ENCODE assay signal across 20 cellular contexts in the genomic region with DNA sequence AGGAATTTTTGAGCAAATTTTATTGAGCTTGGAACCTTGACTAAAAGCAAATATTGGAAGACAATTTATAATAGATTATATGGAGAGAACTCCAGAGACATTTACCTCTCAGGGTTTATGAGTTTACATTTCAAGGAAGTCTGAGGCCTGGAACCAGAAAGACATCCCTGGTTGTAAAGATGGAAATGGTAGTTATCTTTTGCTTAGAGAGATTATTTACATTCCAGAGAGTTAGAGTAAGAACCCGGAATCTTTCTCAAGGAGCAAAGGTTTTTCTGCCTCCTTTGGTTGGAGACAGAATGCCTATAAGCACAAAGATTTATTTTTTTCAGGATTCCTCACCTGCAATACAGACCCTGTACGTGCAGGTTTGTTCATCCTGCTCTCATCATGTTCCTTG.
DNase-seq lines count a peak whose midpoint lies in the region; ATAC-seq, FAIRE-seq and TF ChIP-seq lines count a peak whose summit lies in the region.
"Had no signal": no experiment of that assay in that cellular context is flagged by ENCODE, and none has a peak within 500 bp of the region (broad histone marks: within the 10 kb centered on the region; RNA-seq: fewer than 3 reads in every experiment).

No MANE protein-coding gene starts in this region.

- H3K56ac ChIP-seq in IMR-90 (ENCODE audit: extremely low read depth, insufficient read depth, low read length): no peak overlapping the region

- peak; percentile 46 for DNase-seq in IMR-90
- peak; percentile 2 for DNase-seq in astrocyte of the hippocampus (ENCODE audit: low read depth, low spot score)
- DNase-seq in left colon: no peak
- no peak for DNase-seq in stimulated activated CD4-positive, alpha-beta T cell treated with anti-CD3 and anti-CD28 coated beads, Interleukin-2, amount 100 ng/mL, for 48 hours
- no peak for DNase-seq in frontal cortex (ENCODE audit: low spot score in 2 of 2)
- no peak for DNase-seq in GM23338 (ENCODE audit: low spot score)
- DNase-seq: Calu3; CD4-positive, alpha-beta memory T cell; KG1; NCI-H1417; NCI-H187; NCI-H2107; NCI-H2227 treated with DMSO at 0.1 percent for 48 hours; NCI-H524; SK-N-SH had no signal

- H3K27ac ChIP-seq in C4-2B (no peak overlapping the region), IMR-90 (ENCODE audit: insufficient read depth, low read length) (no peak overlapping the region), GM23338 (ENCODE audit: low read depth) (no peak overlapping the region)

- peaks cover 4% of the 10 kb centered on the region; the same call in 1 of the 2 replicates for H3K9me2 ChIP-seq in GM23338 (ENCODE audit: insufficient read depth)
- H3K9me2 ChIP-seq: SK-N-SH had no signal

- WGBS in IMR-90 (ENCODE audit: extremely low coverage in 2 of 2, insufficient read length in 1 of 2), 2 experiments: no CpG with 5 or more reads among the region's 2 CpGs

- 0 out of 2 replicates have a peak overlapping the region, but pooled peaks have one; percentile 52 for H2BK20ac ChIP-seq in IMR-90 (ENCODE audit: low read depth, low read length)

- POLR2A ChIA-PET in IMR-90 (lab: Charles Lee; ENCODE audit: unreplicated experiment): no interaction called here

- H3K9ac ChIP-seq in IMR-90 (ENCODE audit: low read depth, low read length): no peak overlapping the region
- H3K9ac ChIP-seq: SK-N-SH had no signal

- CTCF ChIA-PET in IMR-90 (lab: Yijun Ruan, JAX): no interaction called here

- no peaks in the 10 kb centered on the region for H3K36me3 Mint-ChIP-seq in GM23338 (ENCODE audit: low read depth)
- H3K36me3 Mint-ChIP-seq: CD4-positive, alpha-beta memory T cell had no signal

- no TSS peak for BruUV-seq in IMR-90 (replicated peaks; lab: Mats Ljungman, UMichigan)

- H2AK5ac ChIP-seq in IMR-90 (ENCODE audit: low read depth, low read length): no peak overlapping the region

- dilution Hi-C loops in IMR-90 (cut with HindIII; ENCODE audit: low sequenced_read_pairs, unreplicated experiment): no loop called here

- no peak overlapping the region for H2BK15ac ChIP-seq in IMR-90 (ENCODE audit: low read depth, low read length)

- TF ChIP-seq CTCF in C4-2B (conservative IDR thresholded peaks at IDR 0.05): 0 out of 2 replicates have a peak, but pooled peaks have one; percentile 2
- no peak for TF ChIP-seq CTCF in IMR-90 (conservative IDR thresholded peaks at IDR 0.05; ENCODE audit: low read depth, low read length)
- no peak for TF ChIP-seq CTCF in GM23338 (conservative IDR thresholded peaks at IDR 0.05; ENCODE audit: low read depth in 2 of 2)

- H3K18ac ChIP-seq in IMR-90 (ENCODE audit: low read depth, low read length): no peak overlapping the region

- H3K79me1 ChIP-seq in IMR-90 (ENCODE audit: low read depth in 1 of 2, low read length in 2 of 2): no peaks in the 10 kb centered on the region

- in situ Hi-C loops in IMR-90 (cut with MboI; ENCODE audit: low sequenced_read_pairs): no loop called here

- H3K4me3 ChIP-seq in IMR-90 (ENCODE audit: insufficient read depth, low read depth, low read length) (no peak overlapping the region), GM23338 (no peak overlapping the region)

- no peak for TF ChIP-seq POLR2A in IMR-90 (IDR thresholded peaks at IDR 0.05; ENCODE audit: low read depth, low read length)

- no peak overlapping the region for H3K23ac ChIP-seq in IMR-90 (ENCODE audit: low read depth, low read length)

- H3K4me1 ChIP-seq in IMR-90 (ENCODE audit: control insufficient read depth, insufficient read depth, low read length): no peaks in the 10 kb centered on the region
- H3K4me1 ChIP-seq in GM23338 (ENCODE audit: insufficient read depth): no peaks in the 10 kb centered on the region

- no peaks in the 10 kb centered on the region for H3K79me2 ChIP-seq in GM23338 (replicated peaks; ENCODE audit: insufficient read depth)

- H4K8ac ChIP-seq in IMR-90 (ENCODE audit: low read depth in 2 of 2, low read length in 2 of 2): no peak overlapping the region

- intact Hi-C loops in IMR-90 (cut with micrococcal nuclease): no loop called here
- intact Hi-C loops in left colon (cut with DNase I, micrococcal nuclease): no loop called here

- peaks cover 5% of the 10 kb centered on the region; the same call in 2 of the 3 replicates for H3K4me1 Mint-ChIP-seq in GM23338
- H3K4me1 Mint-ChIP-seq: CD4-positive, alpha-beta memory T cell had no signal

- H3K27me3 ChIP-seq in IMR-90 (ENCODE audit: control insufficient read depth, insufficient read depth, low read length): no peaks in the 10 kb centered on the region
- no peaks in the 10 kb centered on the region for H3K27me3 ChIP-seq in GM23338 (ENCODE audit: insufficient read depth)

- H2BK5ac ChIP-seq in IMR-90 (ENCODE audit: low read depth, low read length, poor library complexity, severe bottlenecking): no peak overlapping the region

- no peaks in the 10 kb centered on the region for H3F3A ChIP-seq in GM23338 (replicated peaks; ENCODE audit: low read depth)

- ATAC-seq in IMR-90 (ENCODE audit: low read depth) (peak; percentile 82), left colon (peak; percentile 67), HG03196 (IDR thresholded peaks at IDR 0.05; ENCODE audit: unreplicated experiment) (no peak), GM23338 (no peak)
- ATAC-seq: HepG2 had no signal

- H3K27me3 Mint-ChIP-seq in GM23338 (ENCODE audit: insufficient read depth, low read depth, poor library complexity): peaks cover 2% of the 10 kb centered on the region

- no peak overlapping the region; the same call in 1 of the 2 replicates for H3K4me2 ChIP-seq in IMR-90 (ENCODE audit: low read depth, low read length)
- H3K4me2 ChIP-seq in GM23338: no peak overlapping the region
- H3K4me2 ChIP-seq: SK-N-SH had no signal

- no peaks in the 10 kb centered on the region for H3K9me3 Mint-ChIP-seq in GM23338

- H2BK120ac ChIP-seq in IMR-90 (ENCODE audit: low read depth, low read length): no peak overlapping the region

- H3K4ac ChIP-seq in IMR-90 (ENCODE audit: low read depth, low read length): no peak overlapping the region

- H3K9me3 ChIP-seq in IMR-90 (ENCODE audit: control insufficient read depth, insufficient read depth, low read length): no peaks in the 10 kb centered on the region
- H3K9me3 ChIP-seq: SK-N-SH had no signal

- no peak overlapping the region; the same call in 1 of the 2 replicates for H4K91ac ChIP-seq in IMR-90 (ENCODE audit: insufficient read depth, low read depth, low read length)

- no peak overlapping the region for H3K27ac Mint-ChIP-seq in GM23338
- H3K27ac Mint-ChIP-seq: CD4-positive, alpha-beta memory T cell had no signal

- H3K4me3 Mint-ChIP-seq in GM23338: no peak overlapping the region
- H3K4me3 Mint-ChIP-seq: CD4-positive, alpha-beta memory T cell had no signal

- H3K14ac ChIP-seq in IMR-90 (replicated peaks; ENCODE audit: low read depth, low read length): no peak overlapping the region

- H3K36me3 ChIP-seq in IMR-90 (ENCODE audit: control insufficient read depth, insufficient read depth, low read length): no peaks in the 10 kb centered on the region
- no peaks in the 10 kb centered on the region for H3K36me3 ChIP-seq in GM23338 (ENCODE audit: insufficient read depth)

- H4K5ac ChIP-seq in IMR-90 (ENCODE audit: low read depth, low read length): no peak overlapping the region

- no peak overlapping the region for H2AK9ac ChIP-seq in IMR-90 (replicated peaks; ENCODE audit: low read depth, low read length, poor library complexity)

- H4K20me1 ChIP-seq in IMR-90 (ENCODE audit: insufficient read depth, low read length) (no peaks in the 10 kb centered on the region), GM23338 (replicated peaks; ENCODE audit: insufficient read depth) (no peaks in the 10 kb centered on the region)

- no peaks in the 10 kb centered on the region for H3K9me1 ChIP-seq in IMR-90 (ENCODE audit: insufficient read depth, low read length)

- no peak for TF ChIP-seq RAD21 in IMR-90 (IDR thresholded peaks at IDR 0.05; ENCODE audit: low read length)

- no peak for FAIRE-seq in frontal cortex (lab: Jason Lieb, UNC)
- FAIRE-seq: A204.1, H54, HepG2 had no signal

- no peak overlapping the region for H2AFZ ChIP-seq in IMR-90 (replicated peaks; ENCODE audit: low read length, poor library complexity)
- H2AFZ ChIP-seq in GM23338: no peak overlapping the region

TF ChIP-seq in IMR-90, 13 proteins besides CTCF, POLR2A, EP300 and RAD21 (continues in another document):
- TF ChIP-seq SMC3 (IDR thresholded peaks at IDR 0.05; ENCODE audit: low read depth, low read length): no peak
- no peak for TF ChIP-seq CEBPB (IDR thresholded peaks at IDR 0.05; ENCODE audit: low read depth, low read length)
- no peak for TF ChIP-seq MXI1 (IDR thresholded peaks at IDR 0.05; ENCODE audit: borderline replicate concordance, low read depth, low read length)
- TF ChIP-seq NFE2L2 (IDR thresholded peaks at IDR 0.05; ENCODE audit: low read depth, low read length): no peak
- TF ChIP-seq CHD1 (IDR thresholded peaks at IDR 0.05; ENCODE audit: low read depth, low read length): no peak
- TF ChIP-seq, protein P1, sequence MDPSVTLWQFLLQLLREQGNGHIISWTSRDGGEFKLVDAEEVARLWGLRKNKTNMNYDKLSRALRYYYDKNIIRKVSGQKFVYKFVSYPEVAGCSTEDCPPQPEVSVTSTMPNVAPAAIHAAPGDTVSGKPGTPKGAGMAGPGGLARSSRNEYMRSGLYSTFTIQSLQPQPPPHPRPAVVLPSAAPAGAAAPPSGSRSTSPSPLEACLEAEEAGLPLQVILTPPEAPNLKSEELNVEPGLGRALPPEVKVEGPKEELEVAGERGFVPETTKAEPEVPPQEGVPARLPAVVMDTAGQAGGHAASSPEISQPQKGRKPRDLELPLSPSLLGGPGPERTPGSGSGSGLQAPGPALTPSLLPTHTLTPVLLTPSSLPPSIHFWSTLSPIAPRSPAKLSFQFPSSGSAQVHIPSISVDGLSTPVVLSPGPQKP (IDR thresholded peaks at IDR 0.05; ENCODE audit: borderline replicate concordance, low read depth, low read length): no peak

TF ChIP-seq in GM23338, 12 proteins besides CTCF, POLR2A, EP300 and RAD21 (continues in another document):
- TF ChIP-seq EZH2phosphoT487 (IDR thresholded peaks at IDR 0.05; ENCODE audit: unreplicated experiment): no peak
- no peak for TF ChIP-seq ZNF331 (CRISPR knock-in tag; IDR thresholded peaks at IDR 0.05; ENCODE audit: low read depth)

Comparison
In these comparisons a context has a peak if more than half of its experiments do, and no peak if none do; other contexts are left out.
1. ATAC-seq: peak in IMR-90 (single experiment) and left colon (single experiment); none in HG03196 (single experiment) and GM23338 (single experiment).
2. DNase-seq: peak in IMR-90 (single experiment) and astrocyte of the hippocampus (single experiment); none in left colon (0 of 2), stimulated activated CD4-positive, alpha-beta T cell treated with anti-CD3 and anti-CD28 coated beads, Interleukin-2, amount 100 ng/mL, for 48 hours (0 of 2), frontal cortex (0 of 2) and GM23338 (single experiment).